Comparison of ENCODE assay signal across 10 cellular contexts in the genomic region with DNA sequence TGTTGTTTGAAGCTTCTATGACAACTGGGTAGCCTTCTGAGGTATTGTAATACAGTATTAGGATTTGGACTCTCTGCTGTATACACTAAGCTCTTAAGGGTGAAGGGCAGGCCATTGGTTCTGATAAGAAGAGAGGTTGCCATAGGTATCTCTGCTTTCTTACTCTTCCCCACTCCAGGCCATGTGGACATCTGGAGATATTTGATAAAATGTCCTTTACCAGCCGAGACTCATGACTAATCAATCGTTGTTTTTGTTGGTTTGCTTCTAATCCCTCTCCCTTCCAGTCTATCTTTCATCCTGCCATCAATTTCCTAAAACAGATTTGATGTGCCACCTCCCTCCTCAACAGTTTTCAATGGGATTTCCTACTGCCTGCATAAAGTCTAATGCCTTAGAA.
DNase-seq lines count a peak whose midpoint lies in the region; ATAC-seq, FAIRE-seq and TF ChIP-seq lines count a peak whose summit lies in the region.
"Had no signal": no experiment of that assay in that cellular context is flagged by ENCODE, and none has a peak within 500 bp of the region (broad histone marks: within the 10 kb centered on the region; RNA-seq: fewer than 3 reads in every experiment).

No MANE protein-coding gene starts in this region.

- H3K9me3 ChIP-seq in A673 (ENCODE audit: low read depth, low read length, poor library complexity, severe bottlenecking) (peaks cover 5% of the 10 kb centered on the region), HCT116 (ENCODE audit: control insufficient read depth in 1 of 2, insufficient read depth in 1 of 2, low read depth in 1 of 2, low read length in 2 of 2) (no peaks in the 10 kb centered on the region), iPS-20b (ENCODE audit: insufficient read depth, low read depth, low read length) (peaks cover 6% of the 10 kb centered on the region; the same call in 1 of the 2 replicates)
- H3K9me3 ChIP-seq: testis had no signal

- H3K36me3 Mint-ChIP-seq in activated T-helper 1 cell treated with anti-CD3 and anti-CD28 coated beads, Interleukin-12 subunit alpha, Interleukin-12 subunit beta, Interleukin-2, Interleukin-4 antibody, amounts not matched to agents 30 ng/mL and 10 ng/mL and 1 ng/mL, durations not matched to agents 14 hours and 24 hours and 36 hours (ENCODE audit: low read depth): peaks cover 3% of the 10 kb centered on the region

- H3K27me3 ChIP-seq in A673 (replicated peaks; ENCODE audit: insufficient read depth, low read depth, low read length, poor library complexity) (no peaks in the 10 kb centered on the region), HCT116 (ENCODE audit: insufficient read depth, low read length) (no peaks in the 10 kb centered on the region), iPS-20b (ENCODE audit: insufficient read depth, low read length) (no peaks in the 10 kb centered on the region)
- H3K27me3 ChIP-seq: testis had no signal

- H3K27me3 Mint-ChIP-seq in activated T-helper 1 cell treated with anti-CD3 and anti-CD28 coated beads, Interleukin-12 subunit alpha, Interleukin-12 subunit beta, Interleukin-2, Interleukin-4 antibody, amounts not matched to agents 30 ng/mL and 10 ng/mL and 1 ng/mL, durations not matched to agents 14 hours and 24 hours and 36 hours (ENCODE audit: insufficient read depth): peaks cover 1% of the 10 kb centered on the region

- H3K9me3 Mint-ChIP-seq in activated T-helper 1 cell treated with anti-CD3 and anti-CD28 coated beads, Interleukin-12 subunit alpha, Interleukin-12 subunit beta, Interleukin-2, Interleukin-4 antibody, amounts not matched to agents 30 ng/mL and 10 ng/mL and 1 ng/mL, durations not matched to agents 14 hours and 24 hours and 36 hours: peaks cover 13% of the 10 kb centered on the region

- intact Hi-C loops in A673 (cut with micrococcal nuclease; ENCODE audit: unreplicated experiment): no loop called here
- intact Hi-C loops in HCT116 (cut with micrococcal nuclease): no loop called here
- intact Hi-C loops in activated T-helper 1 cell treated with anti-CD3 and anti-CD28 coated beads, Interleukin-12 subunit alpha, Interleukin-12 subunit beta, Interleukin-2, Interleukin-4 antibody, amounts not matched to agents 30 ng/mL and 10 ng/mL and 1 ng/mL, durations not matched to agents 14 hours and 24 hours and 36 hours (cut with micrococcal nuclease): loop anchor here (2.0 to 10.0 kb wide), 6 partner anchors 44 to 966 kb away; partner anchors contain the start of genes CNIH4 and DEGS1

- no peaks in the 10 kb centered on the region for H3K79me2 ChIP-seq in HCT116 (ENCODE audit: insufficient read depth, low read length)

- H3K4me1 ChIP-seq in A673 (ENCODE audit: insufficient read depth, low read length, poor library complexity, severe bottlenecking) (peaks cover 73% of the 10 kb centered on the region), HCT116 (ENCODE audit: control insufficient read depth in 1 of 2, insufficient read depth in 2 of 2, low read length in 2 of 2) (peaks cover 26 to 45% of the 10 kb centered on the region in 2 experiments), iPS-20b (ENCODE audit: insufficient read depth, low read length) (peaks cover 42% of the 10 kb centered on the region)

- TF ChIP-seq CTCF in A673 (conservative IDR thresholded peaks at IDR 0.05; ENCODE audit: low read depth, low read length) (no peak), HCT116 (IDR thresholded peaks at IDR 0.05 in 2 of 3, conservative IDR thresholded peaks at IDR 0.05 in 1 of 3; ENCODE audit: borderline replicate concordance in 1 of 3, insufficient read depth in 1 of 3, low read depth in 2 of 3, low read length in 2 of 3) (no peak)

- H3K9ac ChIP-seq in HCT116 (ENCODE audit: low read length): peak overlapping the region; percentile 27; the same call in 1 of the 2 replicates
- H3K9ac ChIP-seq in iPS-20b (ENCODE audit: low read depth, low read length): peak overlapping the region; percentile 78; the same call in 1 of the 2 replicates

- CTCF ChIA-PET in A673 (lab: Charles Lee) (no interaction called here), HCT116 (lab: Charles Lee) (interaction anchor here (1.0 to 1.4 kb wide), 3 partner anchors 14 to 423 kb away, joined by 3 to 7 read pairs (median 4); no protein-coding TSS in a partner anchor)

- H3K27ac Mint-ChIP-seq in activated T-helper 1 cell treated with anti-CD3 and anti-CD28 coated beads, Interleukin-12 subunit alpha, Interleukin-12 subunit beta, Interleukin-2, Interleukin-4 antibody, amounts not matched to agents 30 ng/mL and 10 ng/mL and 1 ng/mL, durations not matched to agents 14 hours and 24 hours and 36 hours: peak overlapping the region; percentile 80

- no peak for FAIRE-seq in H54 (lab: Jason Lieb, UNC)

- POLR2A ChIA-PET in A673 (lab: Charles Lee; ENCODE audit: low non-redundant PET) (no interaction called here), HCT116 (lab: Charles Lee) (no interaction called here)

- no peaks in the 10 kb centered on the region for H3K36me3 ChIP-seq in A673 (ENCODE audit: insufficient read depth, low read length, poor library complexity, severe bottlenecking)
- no peaks in the 10 kb centered on the region for H3K36me3 ChIP-seq in HCT116 (ENCODE audit: control insufficient read depth in 1 of 2, insufficient read depth in 2 of 2, low read length in 2 of 2)
- no peaks in the 10 kb centered on the region for H3K36me3 ChIP-seq in iPS-20b (ENCODE audit: insufficient read depth, low read depth, low read length)

- no peak overlapping the region for H2AFZ ChIP-seq in HCT116 (ENCODE audit: low read depth, low read length, poor library complexity, severe bottlenecking)

- H4K20me1 ChIP-seq in HCT116 (ENCODE audit: insufficient read depth): no peaks in the 10 kb centered on the region

- H3K4me3 Mint-ChIP-seq in activated T-helper 1 cell treated with anti-CD3 and anti-CD28 coated beads, Interleukin-12 subunit alpha, Interleukin-12 subunit beta, Interleukin-2, Interleukin-4 antibody, amounts not matched to agents 30 ng/mL and 10 ng/mL and 1 ng/mL, durations not matched to agents 14 hours and 24 hours and 36 hours: no peak overlapping the region

- H3K27ac ChIP-seq in A673 (ENCODE audit: low read depth, low read length, poor library complexity, severe bottlenecking) (peak overlapping the region; percentile 88), HCT116 (ENCODE audit: low read depth, low read length) (no peak overlapping the region), iPS-20b (ENCODE audit: low read length) (peak overlapping the region; percentile 95)

- H3K4me1 Mint-ChIP-seq in activated T-helper 1 cell treated with anti-CD3 and anti-CD28 coated beads, Interleukin-12 subunit alpha, Interleukin-12 subunit beta, Interleukin-2, Interleukin-4 antibody, amounts not matched to agents 30 ng/mL and 10 ng/mL and 1 ng/mL, durations not matched to agents 14 hours and 24 hours and 36 hours (ENCODE audit: low read depth): peaks cover 68% of the 10 kb centered on the region

- RAD21 ChIA-PET in HCT116 (lab: Charles Lee; ENCODE audit: low non-redundant PET in 1 of 2, low total read pairs in 2 of 2, uncharacterized antibody in 2 of 2, unreplicated experiment in 2 of 2): no interaction called here

- peak overlapping the region; percentile 70; the same call in 1 of the 2 replicates for H3K4me2 ChIP-seq in HCT116 (ENCODE audit: low read length)

- no peak for ATAC-seq in HCT116
- no peak for ATAC-seq in HG02759 (IDR thresholded peaks at IDR 0.05; ENCODE audit: unreplicated experiment)
- no peak for ATAC-seq in HG02571 (IDR thresholded peaks at IDR 0.05; ENCODE audit: unreplicated experiment)

- no peak overlapping the region for H3K4me3 ChIP-seq in A673 (ENCODE audit: low read depth, low read length, poor library complexity, severe bottlenecking)
- no peak overlapping the region for H3K4me3 ChIP-seq in HCT116 (replicated peaks in 1 of 2; ENCODE audit: low read depth in 1 of 2, low read length in 2 of 2)
- no peak overlapping the region for H3K4me3 ChIP-seq in iPS-20b (ENCODE audit: low read length)
- H3K4me3 ChIP-seq: testis had no signal

- no peaks in the 10 kb centered on the region for H3K9me2 ChIP-seq in HCT116 (ENCODE audit: insufficient read depth)

- no peak for TF ChIP-seq POLR2A in HCT116 (IDR thresholded peaks at IDR 0.05; ENCODE audit: borderline replicate concordance, extremely low read depth, insufficient read depth, insufficient read length)
- TF ChIP-seq POLR2A in H54 (IDR thresholded peaks at IDR 0.05; ENCODE audit: low read depth, low read length): no peak

- no TSS peak for BruUV-seq in A673 (replicated peaks; lab: Mats Ljungman, UMichigan)
- BruUV-seq in HCT116 (replicated peaks; lab: Mats Ljungman, UMichigan): no TSS peak

- no peak for TF ChIP-seq RAD21 in HCT116 (IDR thresholded peaks at IDR 0.05; ENCODE audit: low read depth)

- DNase-seq in A673 (ENCODE audit: low spot score) (no peak), HCT116 (ENCODE audit: low read depth, low spot score) (no peak), H54 (ENCODE audit: insufficient read length, low spot score) (no peak)
- no peak for DNase-seq in activated T-helper 1 cell treated with anti-CD3 and anti-CD28 coated beads, Interleukin-12 subunit alpha, Interleukin-12 subunit beta, Interleukin-2, Interleukin-4 antibody, amounts not matched to agents 30 ng/mL and 10 ng/mL and 1 ng/mL, durations not matched to agents 14 hours and 24 hours and 36 hours (ENCODE audit: low spot score)
- DNase-seq in stimulated activated naive CD4-positive, alpha-beta T cell treated with Interleukin-2 at 50 U/mL for 16 hours (lab: John Stamatoyannopoulos, UW): no peak
- DNase-seq: activated gamma-delta T cell had no signal
